13 cellular contexts compared by ENCODE assay signal in the genomic region with DNA sequence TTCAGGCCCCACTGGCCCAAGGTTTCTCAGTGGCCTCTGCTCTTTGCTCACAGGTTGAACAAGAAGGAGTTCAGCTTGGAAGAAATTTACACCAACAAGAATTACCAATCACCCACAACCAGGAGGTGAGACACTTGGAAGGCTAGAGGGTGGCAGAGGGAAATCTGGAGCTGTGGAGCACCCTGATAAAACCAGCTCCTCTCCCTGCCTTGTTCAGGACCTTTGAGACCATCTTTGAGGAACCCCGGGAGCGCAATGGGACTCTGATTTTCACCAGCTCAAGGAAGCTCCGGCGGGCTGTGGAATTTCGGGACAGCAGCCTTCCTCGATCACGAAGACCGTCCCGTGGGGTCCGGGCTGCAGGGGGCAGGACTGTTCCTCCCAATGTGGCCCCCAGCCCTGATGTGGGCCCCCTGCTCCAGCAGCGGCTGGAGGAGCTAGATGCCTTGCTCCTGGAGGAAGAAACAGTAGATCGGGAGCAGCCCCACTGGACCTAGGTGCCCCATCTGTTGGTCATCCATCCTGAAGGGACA. TPM values are rescaled to one million over a fixed set of nuclear protein-coding genes. Genes with fewer than 3 reads are reported as not detected.
DNase-seq lines count a peak whose midpoint lies in the region; ATAC-seq and TF ChIP-seq lines count a peak whose summit lies in the region.
"Had no signal": no experiment of that assay in that cellular context is flagged by ENCODE, and none has a peak within 500 bp of the region (broad histone marks: within the 10 kb centered on the region; RNA-seq: fewer than 3 reads in every experiment).

No MANE protein-coding gene starts in this region.

- H3K27ac Mint-ChIP-seq in IgD-negative memory B cell (peak overlapping the region in 2 of 3 donors; percentile 85 to 90), immature natural killer cell (peak overlapping the region in 5 of 6 donors; percentile 59 to 93 (median 64))

- peaks cover 15 to 21% (median 17%) of the 10 kb centered on the region in 3 donors for H3K4me1 Mint-ChIP-seq in IgD-negative memory B cell
- H3K4me1 Mint-ChIP-seq in immature natural killer cell, result peaks cover 32 to 39% of the 10 kb centered on the region in 2 donors

- peaks cover 3% of the 10 kb centered on the region for H3K36me3 Mint-ChIP-seq in IgD-negative memory B cell
- peaks cover 0 to 11% (median 8%) of the 10 kb centered on the region in 3 donors for H3K36me3 Mint-ChIP-seq in immature natural killer cell

- DNase-seq in immature natural killer cell (no peak), HT-29 (ENCODE audit: low spot score) (no peak)
- no peak for DNase-seq in stimulated activated naive CD4-positive, alpha-beta T cell treated with Interleukin-2 at 50 U/mL for 16 hours (lab: John Stamatoyannopoulos, UW)
- DNase-seq: amniotic stem cell, DMS 273 treated with DMSO at 0.1 percent for 48 hours, mesendoderm, NCI-H2029, NCI-H526, WERI-Rb-1 had no signal

- peak overlapping the region; percentile 98; the same call in 1 of the 2 replicates for H3K27ac ChIP-seq in 22Rv1
- H3K27ac ChIP-seq: WERI-Rb-1 had no signal

- ATAC-seq in GM19324 (IDR thresholded peaks at IDR 0.05; ENCODE audit: low FRiP score, unreplicated experiment), result no peak
- ATAC-seq: pancreas had no signal

- TF ChIP-seq CTCF in 22Rv1 (IDR thresholded peaks at IDR 0.05), result no peak

- no peaks in the 10 kb centered on the region for H3K9me3 Mint-ChIP-seq in IgD-negative memory B cell
- no peaks in the 10 kb centered on the region for H3K9me3 Mint-ChIP-seq in immature natural killer cell

- H3K27me3 Mint-ChIP-seq in IgD-negative memory B cell (no peaks in the 10 kb centered on the region), immature natural killer cell (ENCODE audit: low read depth in 3 of 3) (peaks cover 14 to 16% (median 15%) of the 10 kb centered on the region in 3 donors)

- H3K4me3 Mint-ChIP-seq in IgD-negative memory B cell (peak overlapping the region in 3 of 4 donors; percentile 59 to 95 (median 87)), immature natural killer cell (peak overlapping the region in 1 of 5 donors; percentile 65)

RNA-seq across cellular contexts. Expression of a gene that starts 2.4 kb away (rescaled TPM):
- polyA plus RNA-seq in IgD-negative memory B cell (7.1 TPM), immature natural killer cell (1 to 10 TPM in 2 of 3 donors, under 1 TPM in 1; 0.06 to 5.5 (median 1.9) TPM)
- 33.6 and 38.0 TPM in 2 replicates for total RNA-seq in HT-29 (2014; rRNA removed; shearing (Covaris generic))

RNA-seq across cellular contexts. Expression of a gene that starts 5.1 kb away (rescaled TPM):
- polyA plus RNA-seq in IgD-negative memory B cell (27.6 TPM), immature natural killer cell (10 to 100 TPM; 10.6 to 29.5 (median 12.9) TPM)
- 20.8 and 22.9 TPM in 2 replicates for total RNA-seq in HT-29 (2014; rRNA removed; shearing (Covaris generic))

RNA-seq across cellular contexts. Expression of a gene that starts 43.1 kb away (rescaled TPM):
- polyA plus RNA-seq in IgD-negative memory B cell (32.6 TPM), immature natural killer cell (10 to 100 TPM in 1 of 3 donors, 1 to 10 TPM in 2; 1.9 to 38.9 (median 2.8) TPM)
- total RNA-seq in HT-29 (2014; rRNA removed; shearing (Covaris generic)), result 33.2 and 46.2 TPM in 2 replicates

RNA-seq across cellular contexts. Expression of a gene that starts 45.7 kb away (rescaled TPM):
- polyA plus RNA-seq in IgD-negative memory B cell, result 12.8 TPM
- 10 to 100 TPM in 1 of 3 donors, 1 to 10 TPM in 2; 7.5 to 14.7 (median 8.4) TPM for polyA plus RNA-seq in immature natural killer cell
- 4.9 and 7.7 TPM in 2 replicates for total RNA-seq in HT-29 (2014; rRNA removed; shearing (Covaris generic))
